8 cellular contexts compared by ENCODE assay signal in genomic region chr1:173195596-173196088, GRCh38. TPM values are rescaled to one million over a fixed set of nuclear protein-coding genes. Genes with fewer than 3 reads are reported as not detected.
DNase-seq lines count a peak whose midpoint lies in the region; ATAC-seq lines count a peak whose summit lies in the region.
"Had no signal": no experiment of that assay in that cellular context is flagged by ENCODE, and none has a peak within 500 bp of the region (broad histone marks: within the 10 kb centered on the region; RNA-seq: fewer than 3 reads in every experiment).

No MANE protein-coding gene starts in this region.

- H3K27me3 ChIP-seq in MG63, result no peaks in the 10 kb centered on the region

- H3K4me3 ChIP-seq in MG63, result no peak overlapping the region

- no peaks in the 10 kb centered on the region for H3K9me3 ChIP-seq in MG63

- DNase-seq in M059J (ENCODE audit: low read depth) (peak; percentile 38), MG63 (no peak), AML-193 (lab: John Stamatoyannopoulos, UW) (no peak), medulla oblongata (ENCODE audit: extremely low spot score) (no peak)
- peak; percentile 14 to 49 (median 44) for DNase-seq in stimulated activated CD4-positive, alpha-beta T cell treated with anti-CD3 and anti-CD28 coated beads, TNF-alpha, amount 100 ng/mL, for 48 hours (ENCODE audit: low read depth in 3 of 3)
- DNase-seq: NCI-H510A had no signal

- ATAC-seq in GM19023 (IDR thresholded peaks at IDR 0.05; ENCODE audit: unreplicated experiment) (peak; percentile 92), HG02610 (IDR thresholded peaks at IDR 0.05; ENCODE audit: unreplicated experiment) (peak; percentile 83)

- H3K36me3 ChIP-seq in MG63, result no peaks in the 10 kb centered on the region

RNA-seq across cellular contexts. Expression of gene TNFSF4, which starts 11.5 kb away (rescaled TPM):
- 14.6 and 14.7 TPM in 2 replicates for total RNA-seq in M059J (2014; rRNA removed; shearing (Covaris generic))
- not detected in 2 replicates for total RNA-seq in MG63 (2014; rRNA removed; shearing (Covaris generic); ENCODE audit: low replicate concordance)

Comparison
In these comparisons a context has a peak if more than half of its experiments do, and no peak if none do; other contexts are left out.
1. DNase-seq: peak in M059J (single experiment) and stimulated activated CD4-positive, alpha-beta T cell treated with anti-CD3 and anti-CD28 coated beads, TNF-alpha, amount 100 ng/mL, for 48 hours (3 of 3); none in MG63 (single experiment), AML-193 (0 of 2) and medulla oblongata (single experiment).
2. RNA of gene TNFSF4, which starts 11.5 kb away (total RNA-seq): 14.6 to 14.7 TPM in M059J; not detected in MG63; every median in the first group is over 10 times any median in the second.